In the genomic region with DNA sequence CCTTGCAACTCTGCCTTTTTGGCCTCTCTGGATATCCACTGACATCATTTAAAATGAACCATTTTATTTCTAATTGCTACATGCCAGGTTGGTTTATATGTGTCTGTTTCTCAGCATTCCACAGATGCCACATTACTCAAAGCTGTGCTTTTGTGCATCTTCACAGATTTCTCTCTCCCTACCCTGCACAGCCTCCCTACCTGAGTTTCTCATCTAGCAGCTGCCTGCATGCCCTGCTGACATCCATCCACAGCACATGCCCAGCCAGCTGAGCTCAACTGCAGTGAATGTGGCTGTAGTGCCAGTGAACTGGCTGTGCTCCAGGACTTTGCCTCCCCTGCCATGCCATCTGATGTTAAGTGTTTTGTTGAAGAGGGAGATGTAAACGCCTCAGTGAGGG, we compare ENCODE assay signal across 13 cellular contexts. TPM values are rescaled to one million over a fixed set of nuclear protein-coding genes. Genes with fewer than 3 reads are reported as not detected.
A peak's percentile ranks its signal among the peaks of the same experiment; 100 is the strongest.
DNase-seq lines count a peak whose midpoint lies in the region; ATAC-seq, FAIRE-seq and TF ChIP-seq lines count a peak whose summit lies in the region.
"Had no signal": no experiment of that assay in that cellular context is flagged by ENCODE, and none has a peak within 500 bp of the region (broad histone marks: within the 10 kb centered on the region; RNA-seq: fewer than 3 reads in every experiment).

No MANE protein-coding gene starts in this region.

- H3K27me3 Mint-ChIP-seq in central memory CD8-positive, alpha-beta T cell: no peaks in the 10 kb centered on the region

- intact Hi-C loops in left lung (cut with DNase I) (no loop called here), kidney (cut with DNase I) (no loop called here)

- FAIRE-seq in kidney (lab: Jason Lieb, UNC): no peak
- FAIRE-seq: GM18507 had no signal

- H3K36me3 ChIP-seq in left lung: no peaks in the 10 kb centered on the region
- no peaks in the 10 kb centered on the region for H3K36me3 ChIP-seq in kidney (ENCODE audit: control insufficient read depth in 1 of 2, insufficient read depth in 2 of 2, low read length in 2 of 2)

- no peaks in the 10 kb centered on the region for H3K36me3 Mint-ChIP-seq in central memory CD8-positive, alpha-beta T cell (ENCODE audit: insufficient read depth)
- H3K36me3 Mint-ChIP-seq: activated naive CD4-positive, alpha-beta T cell treated with anti-CD3 and anti-CD28 coated beads, Interleukin-2, amount 50 U/mL, for 72 hours had no signal

- H3K27me3 ChIP-seq in left lung: no peaks in the 10 kb centered on the region

- no peaks in the 10 kb centered on the region for H3K9me3 ChIP-seq in left lung
- no peaks in the 10 kb centered on the region for H3K9me3 ChIP-seq in kidney (ENCODE audit: control insufficient read depth in 1 of 2, low read length in 2 of 2)

- no peak overlapping the region for H3K4me3 Mint-ChIP-seq in central memory CD8-positive, alpha-beta T cell

- no peak overlapping the region for H3K9ac ChIP-seq in kidney (ENCODE audit: low read length in 2 of 2)

- H3K27ac Mint-ChIP-seq in central memory CD8-positive, alpha-beta T cell (ENCODE audit: low read depth): peak overlapping the region; percentile 69
- H3K27ac Mint-ChIP-seq: activated naive CD4-positive, alpha-beta T cell treated with anti-CD3 and anti-CD28 coated beads, Interleukin-2, amount 50 U/mL, for 72 hours had no signal

- H3K9me3 Mint-ChIP-seq in central memory CD8-positive, alpha-beta T cell: no peaks in the 10 kb centered on the region
- H3K9me3 Mint-ChIP-seq: activated naive CD4-positive, alpha-beta T cell treated with anti-CD3 and anti-CD28 coated beads, Interleukin-2, amount 50 U/mL, for 72 hours had no signal

- peak; percentile 50 for DNase-seq in EH (ENCODE audit: low read depth)
- DNase-seq in NCI-H2029 (lab: John Stamatoyannopoulos, UW): peak; percentile 72
- no peak for DNase-seq in central memory CD8-positive, alpha-beta T cell (ENCODE audit: low spot score in 2 of 2)
- DNase-seq in nucleus accumbens (lab: John Stamatoyannopoulos, UW): peak in 45 of 56 donors; percentile 2 to 74 (median 40)
- DNase-seq in left lung: no peak
- DNase-seq in kidney: no peak
- DNase-seq in activated effector memory CD4-positive, alpha-beta T cell treated with Interleukin-2 at 50 U/mL for 16 hours: no peak
- DNase-seq in CD1c-positive myeloid dendritic cell (ENCODE audit: extremely low spot score): no peak
- DNase-seq: activated CD4-positive, alpha-beta T cell treated with anti-CD3 and anti-CD28 coated beads, Interleukin-2, amount 50 U/mL, for 48 hours; DND-41; T-helper 1 cell had no signal

- H3K4me3 ChIP-seq in left lung (no peak overlapping the region), kidney (ENCODE audit: low read length in 2 of 2) (no peak overlapping the region)

- no peak overlapping the region for H3K27ac ChIP-seq in left lung
- no peak overlapping the region for H3K27ac ChIP-seq in kidney (ENCODE audit: low read depth in 2 of 2, low read length in 2 of 2)

- ATAC-seq in central memory CD8-positive, alpha-beta T cell (replicated peaks; ENCODE audit: extremely low read depth, poor library complexity, severe bottlenecking): no peak
- ATAC-seq in left lung: no peak
- ATAC-seq: activated naive CD4-positive, alpha-beta T cell treated with anti-CD3 and anti-CD28 coated beads, Interleukin-2, amount 50 U/mL, for 72 hours had no signal

- H3K4me1 Mint-ChIP-seq in central memory CD8-positive, alpha-beta T cell: peaks cover 6% of the 10 kb centered on the region

- H3K4me1 ChIP-seq in left lung (peaks cover 0 to 28% of the 10 kb centered on the region in 2 donors), kidney (ENCODE audit: control insufficient read depth in 1 of 2, insufficient read depth in 1 of 2, low read depth in 1 of 2, low read length in 2 of 2) (peaks cover 14 to 33% of the 10 kb centered on the region in 2 donors)

- TF ChIP-seq CTCF in left lung (IDR thresholded peaks at IDR 0.05) (no peak), kidney (IDR thresholded peaks at IDR 0.05; ENCODE audit: borderline replicate concordance, extremely low read depth, insufficient read depth) (no peak)

RNA-seq across cellular contexts. Expression of gene PKP4, which starts 44.5 kb away (rescaled TPM):
- total RNA-seq in left lung (10 to 100 TPM; 48.3 to 57.8 TPM), kidney (243 TPM)
- 120 TPM for polyA plus RNA-seq in kidney (ENCODE audit: insufficient read depth, low read depth, low replicate concordance)

RNA-seq across cellular contexts. Expression of gene CCDC148, which starts 44.7 kb away (rescaled TPM):
- total RNA-seq in left lung (1 to 10 TPM in 1 of 2 donors, under 1 TPM in 1; 0.64 to 1.3 TPM), kidney (21.0 TPM)
- 6.6 TPM for polyA plus RNA-seq in kidney (ENCODE audit: insufficient read depth, low read depth, low replicate concordance)

Comparison
In these comparisons a context has a peak if more than half of its experiments do, and no peak if none do; other contexts are left out.
1. DNase-seq: peak in EH (single experiment), NCI-H2029 (single experiment) and nucleus accumbens (45 of 56); none in central memory CD8-positive, alpha-beta T cell (0 of 2), left lung (0 of 2), kidney (single experiment), activated effector memory CD4-positive, alpha-beta T cell treated with Interleukin-2 at 50 U/mL for 16 hours (single experiment) and CD1c-positive myeloid dendritic cell (single experiment).